22 cellular contexts compared by ENCODE assay signal in the genomic region with DNA sequence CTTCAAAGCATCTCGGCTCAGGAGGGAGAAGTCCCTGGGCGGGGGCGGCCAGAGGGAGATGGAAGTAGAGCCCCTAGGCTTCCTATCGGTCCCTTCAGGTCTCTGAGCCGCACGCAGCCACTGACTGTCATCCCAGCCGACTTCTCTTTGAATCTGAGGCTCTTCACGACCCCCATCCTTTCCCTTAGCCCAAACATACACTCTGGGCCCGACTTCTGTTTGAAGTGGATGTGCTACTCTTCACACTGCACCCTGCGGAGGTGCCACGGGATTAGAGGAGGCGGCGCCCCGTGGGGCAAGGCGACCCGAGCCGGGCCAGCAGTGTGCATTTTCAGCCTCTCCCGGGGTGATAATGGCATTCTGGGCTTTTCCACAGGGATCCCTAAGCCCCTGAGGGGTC. TPM values are rescaled to one million over a fixed set of nuclear protein-coding genes. Genes with fewer than 3 reads are reported as not detected.
A peak's percentile ranks its signal among the peaks of the same experiment; 100 is the strongest.
DNase-seq lines count a peak whose midpoint lies in the region; ATAC-seq lines count a peak whose summit lies in the region.
"Had no signal": no experiment of that assay in that cellular context is flagged by ENCODE, and none has a peak within 500 bp of the region (broad histone marks: within the 10 kb centered on the region; RNA-seq: fewer than 3 reads in every experiment).

No MANE protein-coding gene starts in this region.

- no peak overlapping the region for H4K91ac ChIP-seq in mesenchymal stem cell (ENCODE audit: low read length)

- WGBS in mesenchymal stem cell, result 45% methylated on average over 18 of the region's 18 CpGs

- no peak overlapping the region for H3K9ac ChIP-seq in mesenchymal stem cell (ENCODE audit: low read length)
- H3K9ac ChIP-seq: BLaER1 treated with 17β-estradiol and CSF1 and Interleukin-3, amounts not matched to agents 10 nM and 100 nM had no signal

- H2AFZ ChIP-seq in mesenchymal stem cell (ENCODE audit: low read depth, low read length), result peak overlapping the region; percentile 18

- no peak overlapping the region for H3K4me2 ChIP-seq in mesenchymal stem cell (ENCODE audit: low read length, poor library complexity, severe bottlenecking)
- H3K4me2 ChIP-seq: A549; BLaER1 treated with 17β-estradiol and CSF1 and Interleukin-3, amounts not matched to agents 10 nM and 100 nM had no signal

- H2BK12ac ChIP-seq in mesenchymal stem cell (ENCODE audit: low read length in 2 of 2), result no peak overlapping the region

- H4K8ac ChIP-seq in mesenchymal stem cell (ENCODE audit: low read length), result peak overlapping the region; percentile 7

- H3K18ac ChIP-seq in mesenchymal stem cell (ENCODE audit: low read depth in 1 of 2, low read length in 2 of 2), result no peak overlapping the region

- H3K27me3 ChIP-seq in H7 (ENCODE audit: control insufficient read depth, insufficient read depth, low read length), result no peaks in the 10 kb centered on the region
- H3K27me3 ChIP-seq in mesenchymal stem cell (ENCODE audit: control insufficient read depth in 1 of 2, insufficient read depth in 1 of 2, low read length in 2 of 2), result peaks cover 17 to 60% of the 10 kb centered on the region in 2 experiments

- H3K14ac ChIP-seq in mesenchymal stem cell (ENCODE audit: low read length in 2 of 2), result no peak overlapping the region

- H3K36me3 ChIP-seq in H7 (replicated peaks; ENCODE audit: control insufficient read depth, insufficient read depth, low read length) (no peaks in the 10 kb centered on the region), mesenchymal stem cell (ENCODE audit: control insufficient read depth in 1 of 2, insufficient read depth in 2 of 2, low read depth in 1 of 2, low read length in 2 of 2) (no peaks in the 10 kb centered on the region)
- H3K36me3 ChIP-seq: BLaER1 treated with 17β-estradiol and CSF1 and Interleukin-3, amounts not matched to agents 10 nM and 100 nM had no signal

- no peak overlapping the region for H3K23ac ChIP-seq in mesenchymal stem cell (ENCODE audit: low read length in 2 of 2)

- ATAC-seq in HG03175 (IDR thresholded peaks at IDR 0.05; ENCODE audit: unreplicated experiment), result no peak
- ATAC-seq in HG02852 (IDR thresholded peaks at IDR 0.05; ENCODE audit: unreplicated experiment), result no peak
- ATAC-seq: CD8-positive, alpha-beta T cell; HCT116; Right ventricle myocardium inferior had no signal

- H3K27ac ChIP-seq in mesenchymal stem cell (ENCODE audit: low read length, poor library complexity, severe bottlenecking), result no peak overlapping the region
- H3K27ac ChIP-seq: A549; BLaER1 treated with 17β-estradiol and CSF1 and Interleukin-3, amounts not matched to agents 10 nM and 100 nM had no signal

- no peak overlapping the region for H2AK5ac ChIP-seq in mesenchymal stem cell (ENCODE audit: low read length, severe bottlenecking)

- DNase-seq in H7 (peak; percentile 59), ecto neural progenitor cell (ENCODE audit: low spot score) (peak; percentile 69), mesenchymal stem cell (no peak), retina (peak; percentile 32), inferior parietal cortex (ENCODE audit: extremely low spot score) (no peak), NCI-H226 (no peak)
- DNase-seq: CD8-positive, alpha-beta T cell; DMS53; IMR-90; NCI-H1436; NCI-H2029; NCI-H2171; NCI-H510A; NCI-H748 treated with DMSO at 0.1 percent for 48 hours; NK-92 treated with Interleukin-12 subunit alpha and Interleukin-12 subunit beta, amount 100 ng/mL, for 24 hours had no signal

- H3K4ac ChIP-seq in mesenchymal stem cell (ENCODE audit: low read depth in 1 of 2, low read length in 2 of 2), result no peak overlapping the region

- H3K4me1 ChIP-seq in mesenchymal stem cell (ENCODE audit: control insufficient read depth, insufficient read depth, low read depth, low read length), result peaks cover 1% of the 10 kb centered on the region

- H2BK120ac ChIP-seq in mesenchymal stem cell (ENCODE audit: low read depth, low read length), result no peak overlapping the region

- H2BK15ac ChIP-seq in mesenchymal stem cell (ENCODE audit: low read depth, poor library complexity, severe bottlenecking), result no peak overlapping the region

- H3K4me3 ChIP-seq in H7 (ENCODE audit: insufficient read depth, low read depth, low read length) (no peak overlapping the region), mesenchymal stem cell (ENCODE audit: insufficient read depth in 1 of 2, low read depth in 1 of 2, low read length in 2 of 2) (no peak overlapping the region)
- H3K4me3 ChIP-seq: A549; BLaER1 treated with 17β-estradiol and CSF1 and Interleukin-3, amounts not matched to agents 10 nM and 100 nM had no signal

- no peak overlapping the region for H2BK5ac ChIP-seq in mesenchymal stem cell (ENCODE audit: low read depth, low read length, poor library complexity, severe bottlenecking)

- H3K79me1 ChIP-seq in mesenchymal stem cell (replicated peaks; ENCODE audit: low read length, poor library complexity, severe bottlenecking), result no peaks in the 10 kb centered on the region

- no peaks in the 10 kb centered on the region for H3K9me3 ChIP-seq in mesenchymal stem cell (ENCODE audit: control insufficient read depth, low read length)
- H3K9me3 ChIP-seq: A549; BLaER1 treated with 17β-estradiol and CSF1 and Interleukin-3, amounts not matched to agents 10 nM and 100 nM had no signal

RNA-seq across cellular contexts. Expression of a gene that starts 6.0 kb away (rescaled TPM):
- total RNA-seq in H7 (2014; rRNA removed; shearing (Covaris generic)), result 9.5 and 11.0 TPM in 2 replicates
- polyA plus RNA-seq in mesenchymal stem cell (2013, experiment 1 of 2), result 16.8 TPM
- 16.8 TPM for polyA plus RNA-seq in mesenchymal stem cell (2013, experiment 2 of 2)
- total RNA-seq: HT-29 had no signal

Comparison
In these comparisons a context has a peak if more than half of its experiments do, and no peak if none do; other contexts are left out.
1. DNase-seq: peak in H7 (single experiment), ecto neural progenitor cell (single experiment) and retina (single experiment); none in mesenchymal stem cell (single experiment), inferior parietal cortex (single experiment) and NCI-H226 (single experiment).